ENCODE assay signal across 34 cellular contexts in the genomic region with DNA sequence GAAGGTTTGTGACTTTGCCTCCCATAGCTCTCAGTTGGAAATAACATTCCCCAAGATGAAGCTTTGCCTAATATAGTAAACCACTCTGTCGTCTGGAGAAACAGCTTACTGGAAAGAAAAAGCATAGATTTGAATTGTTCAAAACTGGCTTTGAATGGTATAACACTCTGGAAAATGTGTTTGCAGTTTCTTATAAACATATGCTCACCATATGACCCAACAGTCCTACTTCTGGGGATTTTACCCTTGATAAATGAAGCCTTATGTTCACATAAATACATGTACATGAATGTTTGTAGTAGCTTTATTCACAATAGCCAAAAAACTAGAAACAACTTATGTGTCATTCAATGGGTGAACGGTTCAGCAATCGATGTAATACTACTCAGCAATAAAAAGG. TPM values are rescaled to one million over a fixed set of nuclear protein-coding genes. Genes with fewer than 3 reads are reported as not detected.
"Had no signal": no experiment of that assay in that cellular context is flagged by ENCODE, and none has a peak within 500 bp of the region (broad histone marks: within the 10 kb centered on the region; RNA-seq: fewer than 3 reads in every experiment).

No MANE protein-coding gene starts in this region.

- FAIRE-seq: islet of Langerhans, urothelium cell line had no signal

- DNase-seq: colonic mucosa; effector CD8-positive, alpha-beta T cell; endodermal cell; foreskin melanocyte; glutamatergic neuron; heart right ventricle; hippocampal formation; left cardiac atrium; left lung; mesenchymal stem cell; midbrain; naive thymus-derived CD4-positive, alpha-beta T cell; occipital lobe; ovary; posterior cingulate gyrus; psoas muscle; right cardiac atrium; sigmoid colon; stimulated activated CD4-positive, alpha-beta T cell treated with anti-CD3 and anti-CD28 coated beads, Interleukin-2, amount 100 ng/mL, for 24 hours; stimulated activated CD4-positive, alpha-beta T cell treated with anti-CD3 and anti-CD28 coated beads, Interleukin-4, amount 100 ng/mL, for 24 hours; stimulated activated naive CD4-positive, alpha-beta T cell treated with Interleukin-2 at 50 U/mL for 16 hours; substantia nigra; testis; tibial artery had no signal

- H3K27ac ChIP-seq: colonic mucosa, epithelial cell of prostate, esophagus muscularis mucosa, heart right ventricle, left lung, ovary, psoas muscle, sigmoid colon, testis, tibial artery had no signal

- ATAC-seq: heart right ventricle; left cardiac atrium; left lung; naive thymus-derived CD4-positive, alpha-beta T cell; psoas muscle; right cardiac atrium; stimulated activated effector memory CD8-positive, alpha-beta T cell treated with anti-CD3 and anti-CD28 coated beads, Interleukin-12 subunit alpha, Interleukin-12 subunit beta, amount 100 ng/mL, for 72 hours had no signal

- H3K4me1 ChIP-seq: colonic mucosa, esophagus muscularis mucosa, heart right ventricle, left lung, psoas muscle, sigmoid colon, testis, tibial artery had no signal

- H3K27me3 ChIP-seq: colonic mucosa, esophagus muscularis mucosa, ovary, sigmoid colon, testis, tibial artery had no signal

- H3K36me3 ChIP-seq: colonic mucosa, esophagus muscularis mucosa, heart right ventricle, left lung, ovary, sigmoid colon, tibial artery had no signal

- H3K9me3 ChIP-seq: colonic mucosa, esophagus muscularis mucosa, left lung, ovary, sigmoid colon, testis, tibial artery had no signal

- H3K4me3 ChIP-seq: colonic mucosa, esophagus muscularis mucosa, heart right ventricle, left lung, ovary, psoas muscle, sigmoid colon, testis, tibial artery had no signal

RNA-seq across cellular contexts. Expression of a gene that starts 10.2 kb away (rescaled TPM):
- total RNA-seq: kidney epithelial cell; naive thymus-derived CD4-positive, alpha-beta T cell; occipital lobe had no signal

RNA-seq across cellular contexts. Expression of a gene that starts 58.5 kb away (rescaled TPM):
- total RNA-seq: chondrocyte; endodermal cell; esophagus muscularis mucosa; kidney epithelial cell; lung microvascular endothelial cell; mucosa of gallbladder; naive thymus-derived CD4-positive, alpha-beta T cell; occipital lobe; ovary; renal cortical epithelial cell; sigmoid colon; testis had no signal
